In the genomic region with DNA sequence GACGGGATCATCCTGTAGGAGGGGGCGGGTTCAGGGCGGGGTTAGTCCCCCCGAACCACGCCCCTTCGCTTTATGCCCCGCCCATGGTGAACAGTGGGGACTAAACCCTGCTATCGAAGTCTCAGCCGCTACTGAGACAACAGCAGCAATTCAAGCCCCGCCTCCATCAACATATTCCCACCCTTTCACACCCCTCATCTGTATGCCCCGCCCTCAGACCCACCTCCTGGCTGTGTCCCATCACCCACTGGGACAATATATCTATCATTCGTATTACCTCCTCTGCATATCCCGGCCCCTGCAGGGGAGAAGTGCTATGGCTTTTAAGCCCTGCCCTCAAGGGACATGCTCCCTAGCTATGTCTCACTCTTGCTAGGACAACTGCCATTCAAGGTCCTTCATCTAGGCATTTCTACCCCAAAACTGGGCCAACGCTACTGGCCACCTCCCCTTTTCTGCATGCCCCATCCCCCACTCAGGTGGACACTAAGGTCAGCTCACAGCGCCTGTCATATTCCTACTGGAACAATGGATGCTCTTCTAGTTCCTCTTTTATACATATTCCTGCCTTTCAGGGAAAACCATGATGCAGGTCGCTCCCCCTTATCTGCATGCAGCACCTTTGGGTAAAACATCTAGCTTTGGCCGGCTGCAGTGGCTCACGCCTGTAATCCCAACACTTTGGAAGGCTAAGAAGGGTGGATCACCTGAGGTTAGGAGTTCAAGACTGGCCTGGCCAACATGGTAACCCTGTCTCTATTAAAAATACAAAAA, we compare ENCODE assay signal across 1 cellular context.
TF ChIP-seq lines count a peak whose summit lies in the region.

No MANE protein-coding gene starts in this region.

TF ChIP-seq in K562, 482 proteins besides CTCF, POLR2A, EP300 and RAD21 (continued from another document):
- TF ChIP-seq, protein P1, sequence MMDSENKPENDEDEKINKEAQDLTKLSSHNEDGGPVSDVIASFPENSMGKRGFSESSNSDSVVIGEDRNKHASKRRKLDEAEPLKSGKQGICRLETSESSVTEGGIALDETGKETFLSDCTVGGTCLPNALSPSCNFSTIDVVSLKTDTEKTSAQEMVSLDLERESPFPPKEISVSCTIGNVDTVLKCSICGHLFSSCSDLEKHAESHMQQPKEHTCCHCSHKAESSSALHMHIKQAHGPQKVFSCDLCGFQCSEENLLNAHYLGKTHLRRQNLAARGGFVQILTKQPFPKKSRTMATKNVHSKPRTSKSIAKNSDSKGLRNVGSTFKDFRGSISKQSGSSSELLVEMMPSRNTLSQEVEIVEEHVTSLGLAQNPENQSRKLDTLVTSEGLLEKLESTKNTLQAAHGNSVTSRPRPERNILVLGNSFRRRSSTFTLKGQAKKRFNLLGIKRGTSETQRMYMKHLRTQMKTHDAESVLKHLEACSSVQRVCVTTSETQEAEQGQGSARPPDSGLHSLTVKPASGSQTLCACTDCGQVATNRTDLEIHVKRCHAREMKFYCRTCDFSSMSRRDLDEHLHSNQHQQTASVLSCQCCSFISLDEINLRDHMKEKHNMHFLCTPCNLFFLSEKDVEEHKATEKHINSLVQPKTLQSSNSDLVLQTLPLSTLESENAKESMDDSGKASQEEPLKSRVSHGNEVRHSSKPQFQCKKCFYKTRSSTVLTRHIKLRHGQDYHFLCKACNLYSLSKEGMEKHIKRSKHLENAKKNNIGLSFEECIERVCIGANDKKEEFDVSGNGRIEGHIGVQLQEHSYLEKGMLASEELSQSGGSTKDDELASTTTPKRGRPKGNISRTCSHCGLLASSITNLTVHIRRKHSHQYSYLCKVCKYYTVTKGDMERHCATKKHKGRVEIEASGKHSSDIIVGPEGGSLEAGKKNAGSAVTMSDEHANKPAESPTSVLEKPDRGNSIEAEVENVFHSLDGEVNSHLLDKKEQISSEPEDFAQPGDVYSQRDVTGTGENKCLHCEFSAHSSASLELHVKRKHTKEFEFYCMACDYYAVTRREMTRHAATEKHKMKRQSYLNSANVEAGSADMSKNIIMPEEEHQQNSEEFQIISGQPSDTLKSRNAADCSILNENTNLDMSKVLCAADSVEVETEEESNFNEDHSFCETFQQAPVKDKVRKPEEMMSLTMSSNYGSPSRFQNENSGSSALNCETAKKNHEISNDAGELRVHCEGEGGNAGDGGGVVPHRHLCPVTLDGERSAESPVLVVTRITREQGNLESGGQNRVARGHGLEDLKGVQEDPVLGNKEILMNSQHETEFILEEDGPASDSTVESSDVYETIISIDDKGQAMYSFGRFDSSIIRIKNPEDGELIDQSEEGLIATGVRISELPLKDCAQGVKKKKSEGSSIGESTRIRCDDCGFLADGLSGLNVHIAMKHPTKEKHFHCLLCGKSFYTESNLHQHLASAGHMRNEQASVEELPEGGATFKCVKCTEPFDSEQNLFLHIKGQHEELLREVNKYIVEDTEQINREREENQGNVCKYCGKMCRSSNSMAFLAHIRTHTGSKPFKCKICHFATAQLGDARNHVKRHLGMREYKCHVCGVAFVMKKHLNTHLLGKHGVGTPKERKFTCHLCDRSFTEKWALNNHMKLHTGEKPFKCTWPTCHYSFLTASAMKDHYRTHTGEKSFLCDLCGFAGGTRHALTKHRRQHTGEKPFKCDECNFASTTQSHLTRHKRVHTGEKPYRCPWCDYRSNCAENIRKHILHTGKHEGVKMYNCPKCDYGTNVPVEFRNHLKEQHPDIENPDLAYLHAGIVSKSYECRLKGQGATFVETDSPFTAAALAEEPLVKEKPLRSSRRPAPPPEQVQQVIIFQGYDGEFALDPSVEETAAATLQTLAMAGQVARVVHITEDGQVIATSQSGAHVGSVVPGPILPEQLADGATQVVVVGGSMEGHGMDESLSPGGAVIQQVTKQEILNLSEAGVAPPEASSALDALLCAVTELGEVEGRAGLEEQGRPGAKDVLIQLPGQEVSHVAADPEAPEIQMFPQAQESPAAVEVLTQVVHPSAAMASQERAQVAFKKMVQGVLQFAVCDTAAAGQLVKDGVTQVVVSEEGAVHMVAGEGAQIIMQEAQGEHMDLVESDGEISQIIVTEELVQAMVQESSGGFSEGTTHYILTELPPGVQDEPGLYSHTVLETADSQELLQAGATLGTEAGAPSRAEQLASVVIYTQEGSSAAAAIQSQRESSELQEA (IDR thresholded peaks at IDR 0.05; ENCODE audit: low read depth), result no peak
- TF ChIP-seq, protein P2, sequence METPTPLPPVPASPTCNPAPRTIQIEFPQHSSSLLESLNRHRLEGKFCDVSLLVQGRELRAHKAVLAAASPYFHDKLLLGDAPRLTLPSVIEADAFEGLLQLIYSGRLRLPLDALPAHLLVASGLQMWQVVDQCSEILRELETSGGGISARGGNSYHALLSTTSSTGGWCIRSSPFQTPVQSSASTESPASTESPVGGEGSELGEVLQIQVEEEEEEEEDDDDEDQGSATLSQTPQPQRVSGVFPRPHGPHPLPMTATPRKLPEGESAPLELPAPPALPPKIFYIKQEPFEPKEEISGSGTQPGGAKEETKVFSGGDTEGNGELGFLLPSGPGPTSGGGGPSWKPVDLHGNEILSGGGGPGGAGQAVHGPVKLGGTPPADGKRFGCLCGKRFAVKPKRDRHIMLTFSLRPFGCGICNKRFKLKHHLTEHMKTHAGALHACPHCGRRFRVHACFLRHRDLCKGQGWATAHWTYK (CRISPR knock-in tag; IDR thresholded peaks at IDR 0.05), result no peak
- TF ChIP-seq RBM25 (IDR thresholded peaks at IDR 0.05; ENCODE audit: low read depth, low read length, severe bottlenecking) (no peak), COPS2 (conservative IDR thresholded peaks at IDR 0.05) (no peak), ZNF12 (CRISPR knock-in tag; IDR thresholded peaks at IDR 0.05) (no peak), CAMTA2 (CRISPR knock-in tag; conservative IDR thresholded peaks at IDR 0.05) (no peak), NBN (IDR thresholded peaks at IDR 0.05; ENCODE audit: low read depth) (0 out of 2 replicates have a peak, but pooled peaks have one; percentile 38), KHSRP (IDR thresholded peaks at IDR 0.05) (no peak), ZNF316 (IDR thresholded peaks at IDR 0.05) (0 out of 2 replicates have a peak, but pooled peaks have one; percentile 16), STAG1 (CRISPR knock-in tag; IDR thresholded peaks at IDR 0.05; ENCODE audit: borderline replicate concordance) (no peak), PHF20 (IDR thresholded peaks at IDR 0.05; ENCODE audit: partially characterized antibody) (no peak), MCM2 (IDR thresholded peaks at IDR 0.05; ENCODE audit: low read depth) (no peak), GABPB1 (CRISPR knock-in tag; IDR thresholded peaks at IDR 0.05) (no peak; the same call in 1 of the 2 replicates), CSDE1 (IDR thresholded peaks at IDR 0.05) (no peak), STAT5B (CRISPR knock-in tag; IDR thresholded peaks at IDR 0.05) (no peak), CBFA2T2 (conservative IDR thresholded peaks at IDR 0.05) (peak; percentile 47; the same call in 1 of the 2 replicates), ZNF75A (CRISPR knock-in tag; IDR thresholded peaks at IDR 0.05) (no peak)
- TF ChIP-seq, protein P3, sequence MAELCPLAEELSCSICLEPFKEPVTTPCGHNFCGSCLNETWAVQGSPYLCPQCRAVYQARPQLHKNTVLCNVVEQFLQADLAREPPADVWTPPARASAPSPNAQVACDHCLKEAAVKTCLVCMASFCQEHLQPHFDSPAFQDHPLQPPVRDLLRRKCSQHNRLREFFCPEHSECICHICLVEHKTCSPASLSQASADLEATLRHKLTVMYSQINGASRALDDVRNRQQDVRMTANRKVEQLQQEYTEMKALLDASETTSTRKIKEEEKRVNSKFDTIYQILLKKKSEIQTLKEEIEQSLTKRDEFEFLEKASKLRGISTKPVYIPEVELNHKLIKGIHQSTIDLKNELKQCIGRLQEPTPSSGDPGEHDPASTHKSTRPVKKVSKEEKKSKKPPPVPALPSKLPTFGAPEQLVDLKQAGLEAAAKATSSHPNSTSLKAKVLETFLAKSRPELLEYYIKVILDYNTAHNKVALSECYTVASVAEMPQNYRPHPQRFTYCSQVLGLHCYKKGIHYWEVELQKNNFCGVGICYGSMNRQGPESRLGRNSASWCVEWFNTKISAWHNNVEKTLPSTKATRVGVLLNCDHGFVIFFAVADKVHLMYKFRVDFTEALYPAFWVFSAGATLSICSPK (IDR thresholded peaks at IDR 0.05; ENCODE audit: borderline replicate concordance), result no peak
